1 cellular context compared by ENCODE assay signal in genomic region chr18:50287441-50288347, GRCh38.
TF ChIP-seq lines count a peak whose summit lies in the region.

CXXC1 (minus strand) TSS chr18:50287692; CDS start chr18:50287589, 103 bp downstream.

TF ChIP-seq in K562, 482 proteins besides CTCF, POLR2A, EP300 and RAD21 (continued from another document and continues in another):
- TF ChIP-seq STAT5B (CRISPR knock-in tag; IDR thresholded peaks at IDR 0.05) (no peak), ZNF644 (tag; IDR thresholded peaks at IDR 0.05; ENCODE audit: low read depth) (peak; percentile 99), SIN3A (IDR thresholded peaks at IDR 0.05; ENCODE audit: borderline replicate concordance in 2 of 2, control insufficient read depth in 1 of 2, low read depth in 2 of 2, low read length in 2 of 2) (peak; percentile 31 to 66; a peak in 2 of 4 replicates), PRPF4 (IDR thresholded peaks at IDR 0.05; ENCODE audit: insufficient read depth, low read depth, low read length, poor library complexity, severe bottlenecking) (no peak), ZNF764 (CRISPR knock-in tag; IDR thresholded peaks at IDR 0.05; ENCODE audit: low read depth) (no peak), PHF20 (IDR thresholded peaks at IDR 0.05; ENCODE audit: partially characterized antibody) (peak; percentile 34), ELF2 (CRISPR knock-in tag; IDR thresholded peaks at IDR 0.05) (peak; percentile 88), ZNF512 (tag; IDR thresholded peaks at IDR 0.05) (no peak), GABPB2 (CRISPR knock-in tag; conservative IDR thresholded peaks at IDR 0.05) (no peak), ZKSCAN8 (CRISPR knock-in tag; IDR thresholded peaks at IDR 0.05) (peak; percentile 80; the same call in 1 of the 2 replicates), ZC3H11A (IDR thresholded peaks at IDR 0.05; ENCODE audit: low read depth, low read length) (0 out of 2 replicates have a peak, but pooled peaks have one; percentile 63), ZNF589 (CRISPR knock-in tag; IDR thresholded peaks at IDR 0.05; ENCODE audit: low read depth) (peak; percentile 95; the same call in 1 of the 2 replicates), PATZ1 (CRISPR knock-in tag; IDR thresholded peaks at IDR 0.05; ENCODE audit: borderline replicate concordance) (no peak), COPS2 (conservative IDR thresholded peaks at IDR 0.05) (no peak), ARID2 (IDR thresholded peaks at IDR 0.05) (peak; percentile 54; the same call in 1 of the 2 replicates), RUNX1 (IDR thresholded peaks at IDR 0.05; ENCODE audit: low read depth) (no peak), MNT (conservative IDR thresholded peaks at IDR 0.05) (peak; percentile 74 to 86), ZBTB40 (IDR thresholded peaks at IDR 0.05) (peak; percentile 80), ZBTB40 (CRISPR knock-in tag; IDR thresholded peaks at IDR 0.05) (no peak), SIX5 (IDR thresholded peaks at IDR 0.05; ENCODE audit: borderline replicate concordance in 1 of 2, insufficient read depth in 1 of 2, low read depth in 1 of 2, low read length in 2 of 2) (peak; percentile 69 to 74; a peak in 2 of 4 replicates), DIDO1 (tag; IDR thresholded peaks at IDR 0.05; ENCODE audit: low read depth) (peak; percentile 77; the same call in 1 of the 2 replicates), CCAR2 (IDR thresholded peaks at IDR 0.05; ENCODE audit: low read depth, low read length) (no peak), BRCA1 (IDR thresholded peaks at IDR 0.05) (no peak), BRCA1 (CRISPR knock-in tag; IDR thresholded peaks at IDR 0.05) (no peak), ZBTB12 (CRISPR knock-in tag; IDR thresholded peaks at IDR 0.05) (peak; percentile 63; the same call in 1 of the 2 replicates), GABPB1 (CRISPR knock-in tag; IDR thresholded peaks at IDR 0.05) (peak; percentile 87), ZNF408 (CRISPR knock-in tag; IDR thresholded peaks at IDR 0.05; ENCODE audit: low read depth) (no peak), JUNB (CRISPR knock-in tag; conservative IDR thresholded peaks at IDR 0.05) (no peak), JUN (IDR thresholded peaks at IDR 0.05; ENCODE audit: borderline replicate concordance, low read depth, low read length) (no peak), JUN (CRISPR knock-in tag; IDR thresholded peaks at IDR 0.05; ENCODE audit: borderline replicate concordance) (no peak), ZNF133 (CRISPR knock-in tag; IDR thresholded peaks at IDR 0.05) (no peak), ESRRA (IDR thresholded peaks at IDR 0.05; ENCODE audit: borderline replicate concordance, low read depth) (peak; percentile 69; the same call in 1 of the 2 replicates), FOXO4 (CRISPR knock-in tag; IDR thresholded peaks at IDR 0.05) (no peak), ID3 (CRISPR knock-in tag; IDR thresholded peaks at IDR 0.05) (no peak), ID3 (tag; IDR thresholded peaks at IDR 0.05) (peak; percentile 97), EZH2 (IDR thresholded peaks at IDR 0.05; ENCODE audit: borderline replicate concordance, low read depth, low read length) (no peak), ZNF280A (IDR thresholded peaks at IDR 0.05; ENCODE audit: low read depth, partially characterized antibody) (no peak), ZNF740 (CRISPR knock-in tag; IDR thresholded peaks at IDR 0.05) (no peak), ZNF740 (tag; IDR thresholded peaks at IDR 0.05) (no peak)
